In the genomic region with DNA sequence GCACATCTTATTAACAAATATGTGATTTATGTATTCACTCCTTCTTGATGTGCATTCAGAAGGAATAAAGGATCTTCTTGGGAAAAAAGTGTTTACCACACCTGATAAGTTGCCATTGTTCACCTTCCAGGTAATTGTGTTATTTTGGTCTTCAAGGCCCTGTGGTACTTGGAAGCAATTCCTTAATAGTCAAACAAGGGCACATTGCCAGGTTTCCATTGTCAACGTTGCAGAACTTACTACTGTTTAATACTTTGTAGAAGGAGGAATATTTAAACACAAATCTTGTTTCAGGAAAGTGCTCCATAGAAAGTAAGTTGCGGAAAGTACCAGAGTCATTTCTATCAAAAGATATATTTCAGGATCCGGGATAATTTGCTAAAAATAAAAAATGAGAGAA, we compare ENCODE assay signal across 1 cellular context.
TF ChIP-seq lines count a peak whose summit lies in the region.

No MANE protein-coding gene starts in this region.

TF ChIP-seq in IMR-90, 13 proteins besides CTCF, POLR2A, EP300 and RAD21 (continued from another document):
- TF ChIP-seq ELK1 (IDR thresholded peaks at IDR 0.05; ENCODE audit: borderline replicate concordance, low read depth, low read length) (no peak), BHLHE40 (IDR thresholded peaks at IDR 0.05; ENCODE audit: low read depth, low read length) (no peak), MAZ (IDR thresholded peaks at IDR 0.05; ENCODE audit: borderline replicate concordance, low read depth, low read length) (no peak), MAFK (IDR thresholded peaks at IDR 0.05; ENCODE audit: low read depth, low read length) (no peak), CHD1 (IDR thresholded peaks at IDR 0.05; ENCODE audit: low read depth, low read length) (no peak), RFX5 (IDR thresholded peaks at IDR 0.05; ENCODE audit: low read depth, low read length) (no peak), MXI1 (IDR thresholded peaks at IDR 0.05; ENCODE audit: borderline replicate concordance, low read depth, low read length) (no peak), RCOR1 (IDR thresholded peaks at IDR 0.05; ENCODE audit: insufficient replicate concordance, low read length) (no peak)
